In the genomic region with DNA sequence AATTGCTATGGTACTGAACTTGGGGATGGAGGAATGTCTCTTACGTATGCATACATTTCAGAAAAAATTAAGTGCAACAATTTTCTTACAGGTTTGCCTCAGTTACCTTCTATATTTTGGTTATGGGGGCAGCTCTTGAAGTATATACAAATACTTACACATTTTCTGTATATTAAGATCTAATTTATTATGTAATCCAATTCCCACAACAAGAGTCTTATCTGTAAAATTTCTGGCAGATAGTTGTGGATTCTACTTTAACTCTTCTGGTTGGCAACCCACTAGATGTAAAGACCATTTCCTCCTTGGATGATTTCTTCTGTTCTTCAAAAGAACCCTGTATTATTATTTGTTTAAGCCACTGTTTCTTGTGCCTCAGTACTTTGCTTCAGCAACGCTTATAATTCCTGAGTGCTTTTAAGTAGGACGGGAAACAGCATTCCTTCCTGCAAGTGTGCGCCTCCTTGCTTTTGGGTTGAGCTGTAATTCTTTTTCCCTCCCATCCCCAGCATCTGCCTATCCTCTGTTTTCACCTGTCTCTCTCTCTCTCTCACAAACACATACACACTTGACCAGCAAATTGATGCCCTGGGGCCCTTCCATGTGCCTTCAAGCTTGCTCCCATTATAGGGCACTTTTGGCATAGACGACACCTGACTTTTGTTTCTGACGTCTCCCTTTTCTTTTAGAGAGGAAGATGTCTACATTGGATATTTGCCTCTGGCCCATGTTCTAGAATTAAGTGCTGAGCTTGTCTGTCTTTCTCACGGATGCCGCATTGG, we compare ENCODE assay signal across 25 cellular contexts.
DNase-seq lines count a peak whose midpoint lies in the region; ATAC-seq, FAIRE-seq and TF ChIP-seq lines count a peak whose summit lies in the region.
"Had no signal": no experiment of that assay in that cellular context is flagged by ENCODE, and none has a peak within 500 bp of the region (broad histone marks: within the 10 kb centered on the region; RNA-seq: fewer than 3 reads in every experiment).

No MANE protein-coding gene starts in this region.

- H3K9me3 ChIP-seq in HepG2 (ENCODE audit: low read length) (no peaks in the 10 kb centered on the region), right lobe of liver (no peaks in the 10 kb centered on the region), upper lobe of right lung (no peaks in the 10 kb centered on the region)
- H3K9me3 ChIP-seq: BLaER1 had no signal

- peaks cover 14% of the 10 kb centered on the region for H4K20me1 ChIP-seq in HepG2 (ENCODE audit: insufficient read depth, low read length)

- DNase-seq in NCI-H1417 (lab: John Stamatoyannopoulos, UW) = peak in 2 of 3 experiments; percentile 71 to 92
- DNase-seq in NCI-H1417 treated with DMSO at 0.1 percent for 48 hours (lab: John Stamatoyannopoulos, UW) = no peak
- DNase-seq in HepG2 (ENCODE audit: low spot score) = no peak
- DNase-seq in right lobe of liver = no peak
- peak; percentile 46 for DNase-seq in NCI-H69 (lab: John Stamatoyannopoulos, UW)
- no peak for DNase-seq in upper lobe of right lung
- no peak for DNase-seq in stimulated activated CD4-positive, alpha-beta T cell treated with anti-CD3 and anti-CD28 coated beads, Interleukin-2, amount 100 ng/mL, for 24 hours
- DNase-seq: ACHN; CD4-positive, alpha-beta T cell; COR-L47; DMS 273 treated with DMSO at 0.1 percent for 48 hours; GF-D8; NCI-H1092 treated with DMSO at 0.1 percent for 48 hours; NCI-H2029; NCI-H510A; NCI-H82; Right ventricle myocardium superior; SW 1271; T-helper 17 cell had no signal

- CTCF ChIA-PET in HepG2 (lab: Yijun Ruan, JAX; ENCODE audit: low intra/inter-chr PET ratio, low total read pairs) = no interaction called here

- H3K27ac ChIP-seq in HepG2 (ENCODE audit: extremely low read length, insufficient read depth, low read length) (no peak overlapping the region), right lobe of liver (no peak overlapping the region), upper lobe of right lung (no peak overlapping the region)
- H3K27ac ChIP-seq: 22Rv1, BLaER1, HL-60, KMS-11 had no signal

- in situ Hi-C loops in HepG2 (cut with HindIII; ENCODE audit: extremely low pct_ligation_motif_present, low pct_unique_long_range_greater_than_20kb) = no loop called here

- 0 out of 4 replicates have a peak, but pooled peaks of 1 of the 2 experiments have one; percentile 11 for TF ChIP-seq POLR2A in HepG2 (IDR thresholded peaks at IDR 0.05; ENCODE audit: insufficient read depth in 1 of 2, low read depth in 2 of 2, low read length in 2 of 2)
- no peak for TF ChIP-seq POLR2A in right lobe of liver (IDR thresholded peaks at IDR 0.05)

- FAIRE-seq in HepG2 (lab: Jason Lieb, UNC) = no peak
- FAIRE-seq: H54 had no signal

- POLR2A ChIA-PET in HepG2 (lab: Yijun Ruan, JAX) = no interaction called here

- no peak for TF ChIP-seq RAD21 in HepG2 (CRISPR knock-in tag; IDR thresholded peaks at IDR 0.05)

- H3K9ac ChIP-seq in HepG2 (ENCODE audit: insufficient read depth, low read depth, low read length) = no peak overlapping the region
- H3K9ac ChIP-seq: BLaER1, KMS-11 had no signal

- H2AFZ ChIP-seq in HepG2 (ENCODE audit: low read length) = no peak overlapping the region

- TF ChIP-seq CTCF in HepG2 (CRISPR knock-in tag; IDR thresholded peaks at IDR 0.05) = no peak
- no peak for TF ChIP-seq CTCF in right lobe of liver (IDR thresholded peaks at IDR 0.05)
- TF ChIP-seq CTCF in upper lobe of right lung (IDR thresholded peaks at IDR 0.05) = no peak

- H3K4me1 ChIP-seq in HepG2 (ENCODE audit: insufficient read depth, low read length) (peaks cover 2% of the 10 kb centered on the region), right lobe of liver (no peaks in the 10 kb centered on the region), upper lobe of right lung (no peaks in the 10 kb centered on the region)
- H3K4me1 ChIP-seq: BLaER1 had no signal

- no peak for TF ChIP-seq EP300 in HepG2 (IDR thresholded peaks at IDR 0.05; ENCODE audit: low read depth in 2 of 2, low read length in 2 of 2)
- no peak for TF ChIP-seq EP300 in HepG2 (CRISPR knock-in tag; IDR thresholded peaks at IDR 0.05; ENCODE audit: borderline replicate concordance)

- H3K4me2 ChIP-seq in HepG2 (ENCODE audit: low read depth, low read length) = no peak overlapping the region
- H3K4me2 ChIP-seq: BLaER1, KMS-11 had no signal

- H3K36me3 ChIP-seq in HepG2 (replicated peaks in 1 of 2; ENCODE audit: control insufficient read depth in 1 of 2, insufficient read depth in 2 of 2, low read length in 2 of 2) (peaks cover 22 to 84% of the 10 kb centered on the region in 2 experiments), right lobe of liver (peaks cover 0 to 72% (median 25%) of the 10 kb centered on the region in 4 donors), upper lobe of right lung (peaks cover 65% of the 10 kb centered on the region)

- ATAC-seq in HepG2 (no peak), right lobe of liver (no peak), upper lobe of right lung (peak; percentile 39), HG03095 (IDR thresholded peaks at IDR 0.05; ENCODE audit: unreplicated experiment) (no peak)
- ATAC-seq: T-helper 17 cell had no signal

- 97% methylated on average over 8 of the region's 8 CpGs for WGBS in HepG2 (ENCODE audit: low lambda C conversion rate)
- 86% methylated on average over 8 of the region's 8 CpGs for WGBS in right lobe of liver (ENCODE audit: insufficient coverage, low coverage, low lambda C conversion rate, missing lambda C conversion rate)

- H3K27me3 ChIP-seq in HepG2 (ENCODE audit: control insufficient read depth in 1 of 2, insufficient read depth in 2 of 2, low read length in 2 of 2) (no peaks in the 10 kb centered on the region), right lobe of liver (no peaks in the 10 kb centered on the region), upper lobe of right lung (no peaks in the 10 kb centered on the region)
- H3K27me3 ChIP-seq: BLaER1 had no signal

- no TSS peak for BruUV-seq in HepG2 (replicated peaks; lab: Mats Ljungman, UMichigan)

- peaks cover 45% of the 10 kb centered on the region for H3K79me2 ChIP-seq in HepG2 (ENCODE audit: insufficient read depth, low read length)

- intact Hi-C loops in HepG2 (cut with micrococcal nuclease; ENCODE audit: unreplicated experiment) (no loop called here), right lobe of liver (cut with DNase I) (no loop called here), upper lobe of right lung (cut with DNase I) (no loop called here)

- H3K4me3 ChIP-seq in HepG2 (replicated peaks in 1 of 3; ENCODE audit: insufficient read depth in 1 of 3, low read depth in 2 of 3, low read length in 3 of 3) = no peak overlapping the region
- H3K4me3 ChIP-seq in right lobe of liver = no peak overlapping the region
- H3K4me3 ChIP-seq in upper lobe of right lung = no peak overlapping the region
- H3K4me3 ChIP-seq: BLaER1 had no signal

TF ChIP-seq in HepG2, 621 proteins besides CTCF, POLR2A, EP300 and RAD21:
- TF ChIP-seq SNAPC5 (CRISPR knock-in tag; IDR thresholded peaks at IDR 0.05; ENCODE audit: borderline replicate concordance) (no peak), RBM22 (optimal IDR thresholded peaks at IDR 0.05; ENCODE audit: low read length) (peak; percentile 85), TEAD3 (CRISPR knock-in tag; optimal IDR thresholded peaks at IDR 0.05; ENCODE audit: borderline replicate concordance) (no peak), ZNF775 (CRISPR knock-in tag; IDR thresholded peaks at IDR 0.05; ENCODE audit: borderline replicate concordance) (no peak), THYN1 (CRISPR knock-in tag; IDR thresholded peaks at IDR 0.05; ENCODE audit: borderline replicate concordance, low read depth) (no peak), ZNF292 (CRISPR knock-in tag; IDR thresholded peaks at IDR 0.05; ENCODE audit: borderline replicate concordance, low read depth) (no peak), CEBPB (IDR thresholded peaks at IDR 0.05; ENCODE audit: borderline replicate concordance, low read depth, low read length) (peak; percentile 48; the same call in 1 of the 2 replicates), NBN (conservative IDR thresholded peaks at IDR 0.05) (no peak), ARID2 (CRISPR knock-in tag; IDR thresholded peaks at IDR 0.05; ENCODE audit: borderline replicate concordance) (no peak)

Comparison
In these comparisons a context has a peak if more than half of its experiments do, and no peak if none do; other contexts are left out.
1. DNase-seq: peak in NCI-H1417 (2 of 3) and NCI-H69 (single experiment); none in NCI-H1417 treated with DMSO at 0.1 percent for 48 hours (single experiment), HepG2 (single experiment), right lobe of liver (0 of 3), upper lobe of right lung (single experiment) and stimulated activated CD4-positive, alpha-beta T cell treated with anti-CD3 and anti-CD28 coated beads, Interleukin-2, amount 100 ng/mL, for 24 hours (0 of 2).